In the genomic region with DNA sequence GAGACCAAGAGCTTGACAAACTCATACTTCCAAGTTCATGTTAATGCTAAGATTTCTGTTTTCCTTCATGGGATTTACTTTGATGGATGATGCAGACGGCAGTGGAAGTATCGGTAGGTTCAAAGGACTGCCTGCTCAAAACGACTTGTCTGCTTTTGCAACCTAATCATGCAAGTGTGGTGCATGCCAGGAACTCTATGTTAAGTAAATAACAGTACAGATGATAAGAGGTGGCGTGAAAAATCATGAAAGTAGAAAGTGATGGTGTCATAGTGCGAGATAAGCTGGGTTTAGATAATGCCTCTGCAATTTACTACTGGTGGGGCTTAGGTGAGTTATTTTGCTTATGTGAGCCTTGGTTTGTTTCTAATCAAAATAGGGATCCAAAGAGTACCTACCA, we compare ENCODE assay signal across 27 cellular contexts. TPM values are rescaled to one million over a fixed set of nuclear protein-coding genes. Genes with fewer than 3 reads are reported as not detected.
A peak's percentile ranks its signal among the peaks of the same experiment; 100 is the strongest.
DNase-seq lines count a peak whose midpoint lies in the region; ATAC-seq, FAIRE-seq and TF ChIP-seq lines count a peak whose summit lies in the region.
"Had no signal": no experiment of that assay in that cellular context is flagged by ENCODE, and none has a peak within 500 bp of the region (broad histone marks: within the 10 kb centered on the region; RNA-seq: fewer than 3 reads in every experiment).

No MANE protein-coding gene starts in this region.

- H3K9ac ChIP-seq in astrocyte (ENCODE audit: low read length) (no peak overlapping the region), mesendoderm (ENCODE audit: low read length) (no peak overlapping the region)
- H3K9ac ChIP-seq: GM23248 had no signal

- H3K4me2 ChIP-seq in astrocyte (ENCODE audit: low read length): no peak overlapping the region
- H3K4me2 ChIP-seq in mesendoderm (ENCODE audit: low read length): no peak overlapping the region
- H3K4me2 ChIP-seq: PC-9 had no signal

- ATAC-seq in GM21825 (IDR thresholded peaks at IDR 0.05; ENCODE audit: unreplicated experiment): no peak
- ATAC-seq: Right ventricle myocardium inferior had no signal

- H3K79me1 ChIP-seq in mesendoderm (ENCODE audit: low read length): no peaks in the 10 kb centered on the region

- peak overlapping the region; percentile 84 for H3K27ac Mint-ChIP-seq in astrocyte (ENCODE audit: unreplicated experiment)
- H3K27ac Mint-ChIP-seq: activated CD4-positive, alpha-beta memory T cell treated with anti-CD3 and anti-CD28 coated beads, Interleukin-2, amount 10 ng/mL, durations not matched to agents 7 days and 5 days; activated naive CD4-positive, alpha-beta T cell treated with anti-CD3 and anti-CD28 coated beads, Interleukin-2, amount 10 ng/mL, durations not matched to agents 7 days and 5 days; CD4-positive, alpha-beta memory T cell; memory B cell; progenitor cell of endocrine pancreas had no signal

- no peak for TF ChIP-seq CTCF in astrocyte (IDR thresholded peaks at IDR 0.05; ENCODE audit: insufficient read depth, low read depth, low read length)

- H4K5ac ChIP-seq in mesendoderm (ENCODE audit: low read length): no peak overlapping the region

- no peaks in the 10 kb centered on the region for H4K20me1 ChIP-seq in astrocyte (ENCODE audit: insufficient read depth, low read length)

- no peak overlapping the region for H2BK5ac ChIP-seq in mesendoderm (ENCODE audit: low read length)

- peaks cover 7% of the 10 kb centered on the region for H3K36me3 Mint-ChIP-seq in astrocyte (ENCODE audit: low read depth, unreplicated experiment)
- H3K36me3 Mint-ChIP-seq: activated naive CD4-positive, alpha-beta T cell treated with anti-CD3 and anti-CD28 coated beads, Interleukin-2, amount 10 ng/mL, durations not matched to agents 7 days and 5 days; CD4-positive, alpha-beta memory T cell; memory B cell had no signal

- peaks cover 71% of the 10 kb centered on the region for H3K4me1 Mint-ChIP-seq in astrocyte (ENCODE audit: low read depth, unreplicated experiment)
- H3K4me1 Mint-ChIP-seq: activated CD4-positive, alpha-beta memory T cell treated with anti-CD3 and anti-CD28 coated beads, Interleukin-2, amount 10 ng/mL, durations not matched to agents 7 days and 5 days; activated naive CD4-positive, alpha-beta T cell treated with anti-CD3 and anti-CD28 coated beads, Interleukin-2, amount 10 ng/mL, durations not matched to agents 7 days and 5 days; CD4-positive, alpha-beta memory T cell; memory B cell had no signal

- no peak overlapping the region for H3K4ac ChIP-seq in mesendoderm (ENCODE audit: low read depth, low read length)

- H3K4me3 ChIP-seq in astrocyte (ENCODE audit: insufficient read depth, low read depth, low read length): no peak overlapping the region
- no peak overlapping the region for H3K4me3 ChIP-seq in mesendoderm (ENCODE audit: low read length)
- H3K4me3 ChIP-seq in small intestine (ENCODE audit: low read depth in 1 of 2, low read length in 2 of 2): no peak overlapping the region
- H3K4me3 ChIP-seq: adrenal gland, breast epithelium, GM23248, PC-9, sigmoid colon had no signal

- H2BK15ac ChIP-seq in mesendoderm (replicated peaks; ENCODE audit: low read depth): no peak overlapping the region

- H3K18ac ChIP-seq in mesendoderm (ENCODE audit: low read length): no peak overlapping the region

- no peak overlapping the region for H2AK5ac ChIP-seq in mesendoderm (ENCODE audit: low read length)

- no CpG with 5 or more reads among the region's 5 CpGs for WGBS in mesendoderm (ENCODE audit: extremely low coverage, insufficient coverage, low lambda C conversion rate)
- WGBS in small intestine, 3 donors: 8 to 41% (median 34%) methylated on average over 5 of the region's 5 CpGs

- DNase-seq in HuH-7 (ENCODE audit: low spot score) (peak; percentile 76), astrocyte (ENCODE audit: low read depth) (no peak), mesendoderm (peak; percentile 57), small intestine (peak; percentile 68), HTR-8/SVneo (ENCODE audit: insufficient read length, low spot score) (no peak), NCI-H2227 (lab: John Stamatoyannopoulos, UW; ENCODE audit: unreplicated experiment) (no peak)
- DNase-seq in activated naive CD4-positive, alpha-beta T cell (lab: John Stamatoyannopoulos, UW): no peak
- DNase-seq: activated CD4-positive, alpha-beta memory T cell treated with anti-CD3 and anti-CD28 coated beads, Interleukin-2, amount 10 ng/mL, durations not matched to agents 7 days and 5 days; activated CD4-positive, CD25-positive, alpha-beta regulatory T cell treated with anti-CD3 and anti-CD28 coated beads, Interleukin-2, amount 50 U/mL, for 72 hours; activated naive CD4-positive, alpha-beta T cell treated with anti-CD3 and anti-CD28 coated beads, Interleukin-2, amount 10 ng/mL, durations not matched to agents 7 days and 5 days; adrenal gland; CD4-positive, alpha-beta memory T cell; GM23248; KBM-7; NCI-H1105; NCI-H1930; NCI-H69; PC-9; sigmoid colon; stimulated activated CD4-positive, alpha-beta T cell treated with anti-CD3 and anti-CD28 coated beads, Interleukin-4, amount 100 ng/mL, for 4 hours; T-helper 2 cell had no signal

- no peaks in the 10 kb centered on the region for H3K79me2 ChIP-seq in astrocyte (ENCODE audit: insufficient read depth, low read length)
- no peaks in the 10 kb centered on the region for H3K79me2 ChIP-seq in mesendoderm (ENCODE audit: control insufficient read depth, insufficient read depth, low read length)

- no peak overlapping the region for H3K23ac ChIP-seq in mesendoderm (ENCODE audit: low read length)

- H3K27ac ChIP-seq in astrocyte (ENCODE audit: low read depth, low read length) (no peak overlapping the region), mesendoderm (ENCODE audit: low read depth, low read length) (no peak overlapping the region), small intestine (ENCODE audit: low read depth in 1 of 2, low read length in 1 of 2) (no peak overlapping the region)
- H3K27ac ChIP-seq: adrenal gland, breast epithelium, GM23248, PC-9 had no signal

- H2AFZ ChIP-seq in astrocyte (ENCODE audit: low read depth, low read length): no peak overlapping the region
- H2AFZ ChIP-seq: GM23248, PC-9 had no signal

- no peak overlapping the region for H3K56ac ChIP-seq in mesendoderm (ENCODE audit: low read length)

- no peaks in the 10 kb centered on the region for H3K36me3 ChIP-seq in astrocyte (ENCODE audit: insufficient read depth, low read length)
- H3K36me3 ChIP-seq in mesendoderm (ENCODE audit: control insufficient read depth, insufficient read depth, low read length): no peaks in the 10 kb centered on the region
- H3K36me3 ChIP-seq in small intestine (ENCODE audit: control insufficient read depth in 2 of 2, insufficient read depth in 2 of 2, low read length in 2 of 2): no peaks in the 10 kb centered on the region
- H3K36me3 ChIP-seq: adrenal gland, breast epithelium, sigmoid colon had no signal

- H4K8ac ChIP-seq in mesendoderm (ENCODE audit: low read depth, low read length): no peak overlapping the region

- H3K4me1 ChIP-seq in astrocyte (ENCODE audit: insufficient read depth, low read length): peaks cover 49% of the 10 kb centered on the region
- no peaks in the 10 kb centered on the region for H3K4me1 ChIP-seq in mesendoderm (ENCODE audit: control insufficient read depth, low read depth, low read length)
- H3K4me1 ChIP-seq in small intestine (ENCODE audit: control insufficient read depth in 2 of 2, insufficient read depth in 1 of 2, low read depth in 1 of 2, low read length in 1 of 2): no peaks in the 10 kb centered on the region

- no peak overlapping the region for H2BK120ac ChIP-seq in mesendoderm (ENCODE audit: low read depth, low read length)

- H3K9me3 Mint-ChIP-seq in astrocyte (ENCODE audit: unreplicated experiment): peaks cover 14% of the 10 kb centered on the region
- H3K9me3 Mint-ChIP-seq: activated CD4-positive, alpha-beta memory T cell treated with anti-CD3 and anti-CD28 coated beads, Interleukin-2, amount 10 ng/mL, durations not matched to agents 7 days and 5 days; activated naive CD4-positive, alpha-beta T cell treated with anti-CD3 and anti-CD28 coated beads, Interleukin-2, amount 10 ng/mL, durations not matched to agents 7 days and 5 days; memory B cell had no signal

- H3K27me3 ChIP-seq in astrocyte (ENCODE audit: insufficient read depth, low read length) (no peaks in the 10 kb centered on the region), mesendoderm (ENCODE audit: insufficient read depth, low read length, poor library complexity) (no peaks in the 10 kb centered on the region), small intestine (ENCODE audit: control insufficient read depth in 2 of 2, insufficient read depth in 2 of 2, low read length in 2 of 2) (no peaks in the 10 kb centered on the region)
- H3K27me3 ChIP-seq: adrenal gland, breast epithelium, sigmoid colon had no signal

- H3K9me3 ChIP-seq in astrocyte (ENCODE audit: insufficient read depth, low read depth, low read length) (peaks cover 5% of the 10 kb centered on the region), small intestine (ENCODE audit: control insufficient read depth, low read depth) (no peaks in the 10 kb centered on the region)
- H3K9me3 ChIP-seq: adrenal gland, sigmoid colon had no signal

- no peak overlapping the region for H3K4me3 Mint-ChIP-seq in astrocyte (ENCODE audit: unreplicated experiment)
- H3K4me3 Mint-ChIP-seq: activated CD4-positive, alpha-beta memory T cell treated with anti-CD3 and anti-CD28 coated beads, Interleukin-2, amount 10 ng/mL, durations not matched to agents 7 days and 5 days; activated naive CD4-positive, alpha-beta T cell treated with anti-CD3 and anti-CD28 coated beads, Interleukin-2, amount 10 ng/mL, durations not matched to agents 7 days and 5 days; CD4-positive, alpha-beta memory T cell; memory B cell had no signal

- FAIRE-seq in astrocyte (lab: Jason Lieb, UNC) (no peak), small intestine (lab: Jason Lieb, UNC) (no peak), HTR-8/SVneo (lab: Jason Lieb, UNC) (no peak)
- FAIRE-seq: colon had no signal

- H3K27me3 Mint-ChIP-seq in astrocyte (ENCODE audit: low read depth, unreplicated experiment): no peaks in the 10 kb centered on the region
- H3K27me3 Mint-ChIP-seq: activated CD4-positive, alpha-beta memory T cell treated with anti-CD3 and anti-CD28 coated beads, Interleukin-2, amount 10 ng/mL, durations not matched to agents 7 days and 5 days; activated naive CD4-positive, alpha-beta T cell treated with anti-CD3 and anti-CD28 coated beads, Interleukin-2, amount 10 ng/mL, durations not matched to agents 7 days and 5 days; CD4-positive, alpha-beta memory T cell; memory B cell; progenitor cell of endocrine pancreas had no signal

RNA-seq across cellular contexts. Expression of a gene that starts 14.7 kb away (rescaled TPM):
- 374 and 437 TPM in 2 replicates for total RNA-seq in astrocyte
- polyA plus RNA-seq in mesendoderm (2013, experiment 1 of 2): 7.2 TPM
- polyA plus RNA-seq in mesendoderm (2013, experiment 2 of 2): 7.6 TPM
- polyA plus RNA-seq in small intestine: 10 to 100 TPM in 2 of 3 donors, 1 to 10 TPM in 1; 2.5 to 29.4 (median 17.3) TPM

Comparison
In these comparisons a context has a peak if more than half of its experiments do, and no peak if none do; other contexts are left out.
1. DNase-seq: peak in HuH-7 (single experiment), mesendoderm (single experiment) and small intestine (single experiment); none in astrocyte (single experiment), activated naive CD4-positive, alpha-beta T cell (0 of 4), HTR-8/SVneo (single experiment) and NCI-H2227 (single experiment).